Comparison of ENCODE assay signal across 13 cellular contexts in genomic region chr3:139293665-139294023, GRCh38. TPM values are rescaled to one million over a fixed set of nuclear protein-coding genes. Genes with fewer than 3 reads are reported as not detected.
DNase-seq lines count a peak whose midpoint lies in the region; ATAC-seq and TF ChIP-seq lines count a peak whose summit lies in the region.
"Had no signal": no experiment of that assay in that cellular context is flagged by ENCODE, and none has a peak within 500 bp of the region (broad histone marks: within the 10 kb centered on the region; RNA-seq: fewer than 3 reads in every experiment).

No MANE protein-coding gene starts in this region.

- H3K9me3 ChIP-seq in HCT116 (ENCODE audit: control insufficient read depth in 1 of 2, insufficient read depth in 1 of 2, low read depth in 1 of 2, low read length in 2 of 2) (no peaks in the 10 kb centered on the region), IMR-90 (ENCODE audit: control insufficient read depth, insufficient read depth, low read length) (peaks cover 2% of the 10 kb centered on the region; the same call in 1 of the 2 replicates), mesenchymal stem cell (ENCODE audit: control insufficient read depth, low read length) (no peaks in the 10 kb centered on the region)
- H3K9me3 ChIP-seq: BLaER1, Caco-2 had no signal

- H3K27me3 ChIP-seq in HCT116 (ENCODE audit: insufficient read depth, low read length), result no peaks in the 10 kb centered on the region
- H3K27me3 ChIP-seq in IMR-90 (ENCODE audit: control insufficient read depth, insufficient read depth, low read length), result no peaks in the 10 kb centered on the region
- H3K27me3 ChIP-seq in mesenchymal stem cell (ENCODE audit: control insufficient read depth in 1 of 2, insufficient read depth in 1 of 2, low read length in 2 of 2), result no peaks in the 10 kb centered on the region
- H3K27me3 ChIP-seq: BLaER1 had no signal

- peaks cover 8% of the 10 kb centered on the region; the same call in 1 of the 2 replicates for H3K9me1 ChIP-seq in IMR-90 (ENCODE audit: insufficient read depth, low read length)

- H3K36me3 ChIP-seq in HCT116 (ENCODE audit: control insufficient read depth in 1 of 2, insufficient read depth in 2 of 2, low read length in 2 of 2), result no peaks in the 10 kb centered on the region; a peak in 1 of 4 replicates
- H3K36me3 ChIP-seq in IMR-90 (ENCODE audit: control insufficient read depth, insufficient read depth, low read length), result no peaks in the 10 kb centered on the region
- no peaks in the 10 kb centered on the region for H3K36me3 ChIP-seq in mesenchymal stem cell (ENCODE audit: control insufficient read depth in 1 of 2, insufficient read depth in 2 of 2, low read depth in 1 of 2, low read length in 2 of 2)
- H3K36me3 ChIP-seq: BLaER1 had no signal

- H3K18ac ChIP-seq in IMR-90 (ENCODE audit: low read depth, low read length) (peak overlapping the region; percentile 81), mesenchymal stem cell (ENCODE audit: low read depth in 1 of 2, low read length in 2 of 2) (peak overlapping the region in 1 of 2 experiments; percentile 5)

- no peak overlapping the region; the same call in 1 of the 2 replicates for H3K23ac ChIP-seq in IMR-90 (ENCODE audit: low read depth, low read length)
- no peak overlapping the region for H3K23ac ChIP-seq in mesenchymal stem cell (ENCODE audit: low read length in 2 of 2)

- CTCF ChIA-PET in HCT116 (lab: Charles Lee) (no interaction called here), IMR-90 (lab: Yijun Ruan, JAX) (interaction anchor here (1.3 to 1.6 kb wide), 2 partner anchors 35 to 182 kb away, joined by 3 to 6 read pairs; no protein-coding TSS in a partner anchor), RWPE1 (lab: Yijun Ruan, JAX) (no interaction called here)

- H2BK15ac ChIP-seq in IMR-90 (ENCODE audit: low read depth, low read length), result peak overlapping the region; percentile 85; the same call in 2 of the 3 replicates
- H2BK15ac ChIP-seq in mesenchymal stem cell (ENCODE audit: low read depth, poor library complexity, severe bottlenecking), result no peak overlapping the region

- no peaks in the 10 kb centered on the region for H3K9me2 ChIP-seq in HCT116 (ENCODE audit: insufficient read depth)

- H3K4me3 ChIP-seq in HCT116 (replicated peaks in 1 of 2; ENCODE audit: low read depth in 1 of 2, low read length in 2 of 2), result no peak overlapping the region
- H3K4me3 ChIP-seq in IMR-90 (ENCODE audit: insufficient read depth, low read depth, low read length), result no peak overlapping the region
- no peak overlapping the region for H3K4me3 ChIP-seq in mesenchymal stem cell (ENCODE audit: insufficient read depth in 1 of 2, low read depth in 1 of 2, low read length in 2 of 2)
- H3K4me3 ChIP-seq: BLaER1 had no signal

- RAD21 ChIA-PET in HCT116 (lab: Charles Lee; ENCODE audit: low non-redundant PET in 1 of 2, low total read pairs in 2 of 2, uncharacterized antibody in 2 of 2, unreplicated experiment in 2 of 2), result no interaction called here

- H2BK12ac ChIP-seq in mesenchymal stem cell (ENCODE audit: low read length in 2 of 2), result peak overlapping the region; percentile 19 to 52

- TF ChIP-seq RAD21 in HCT116 (IDR thresholded peaks at IDR 0.05; ENCODE audit: low read depth), result no peak
- no peak for TF ChIP-seq RAD21 in IMR-90 (IDR thresholded peaks at IDR 0.05; ENCODE audit: low read length)

- no peak overlapping the region for H3K56ac ChIP-seq in IMR-90 (ENCODE audit: extremely low read depth, insufficient read depth, low read length)

- POLR2A ChIA-PET in HCT116 (lab: Charles Lee), result interaction anchor here (0.9 kb wide), 1 partner anchor 9 kb away, joined by 4 read pairs; no protein-coding TSS in a partner anchor
- POLR2A ChIA-PET in IMR-90 (lab: Charles Lee; ENCODE audit: unreplicated experiment), result no interaction called here
- POLR2A ChIA-PET in RWPE1 (lab: Yijun Ruan, JAX; ENCODE audit: low non-redundant PET), result no interaction called here

- intact Hi-C loops in HCT116 (cut with micrococcal nuclease), result no loop called here
- intact Hi-C loops in IMR-90 (cut with micrococcal nuclease), result no loop called here

- H3K4me1 ChIP-seq in HCT116 (ENCODE audit: control insufficient read depth in 1 of 2, insufficient read depth in 2 of 2, low read length in 2 of 2) (peaks cover 48 to 70% of the 10 kb centered on the region in 2 experiments), IMR-90 (ENCODE audit: control insufficient read depth, insufficient read depth, low read length) (peaks cover 24% of the 10 kb centered on the region), mesenchymal stem cell (ENCODE audit: control insufficient read depth, insufficient read depth, low read depth, low read length) (peaks cover 24% of the 10 kb centered on the region)
- H3K4me1 ChIP-seq: BLaER1, Caco-2 had no signal

- H4K20me1 ChIP-seq in HCT116 (ENCODE audit: insufficient read depth), result no peaks in the 10 kb centered on the region
- H4K20me1 ChIP-seq in IMR-90 (ENCODE audit: insufficient read depth, low read length), result no peaks in the 10 kb centered on the region
- H4K20me1 ChIP-seq: BLaER1 had no signal

- in situ Hi-C loops in IMR-90 (cut with MboI; ENCODE audit: low sequenced_read_pairs), result no loop called here

- H3K4me2 ChIP-seq in HCT116 (ENCODE audit: low read length), result 0 out of 2 replicates have a peak overlapping the region, but pooled peaks have one; percentile 21
- no peak overlapping the region for H3K4me2 ChIP-seq in IMR-90 (ENCODE audit: low read depth, low read length)
- no peak overlapping the region for H3K4me2 ChIP-seq in mesenchymal stem cell (ENCODE audit: low read length, poor library complexity, severe bottlenecking)
- H3K4me2 ChIP-seq: BLaER1 had no signal

- peak overlapping the region; percentile 23; the same call in 1 of the 2 replicates for H3K27ac ChIP-seq in HCT116 (ENCODE audit: low read depth, low read length)
- peak overlapping the region; percentile 80; the same call in 1 of the 2 replicates for H3K27ac ChIP-seq in IMR-90 (ENCODE audit: insufficient read depth, low read length)
- peak overlapping the region; percentile 95 for H3K27ac ChIP-seq in mesenchymal stem cell (ENCODE audit: low read length, poor library complexity, severe bottlenecking)
- H3K27ac ChIP-seq in RWPE1, result no peak overlapping the region
- H3K27ac ChIP-seq: BLaER1 had no signal

- H4K91ac ChIP-seq in IMR-90 (ENCODE audit: insufficient read depth, low read depth, low read length) (peak overlapping the region; percentile 73), mesenchymal stem cell (ENCODE audit: low read length) (no peak overlapping the region)

- H4K5ac ChIP-seq in IMR-90 (ENCODE audit: low read depth, low read length), result peak overlapping the region; percentile 92

- H2BK20ac ChIP-seq in IMR-90 (ENCODE audit: low read depth, low read length), result peak overlapping the region; percentile 81

- no peak for TF ChIP-seq POLR2A in HCT116 (IDR thresholded peaks at IDR 0.05; ENCODE audit: borderline replicate concordance, extremely low read depth, insufficient read depth, insufficient read length)
- no peak for TF ChIP-seq POLR2A in IMR-90 (IDR thresholded peaks at IDR 0.05; ENCODE audit: low read depth, low read length)

- no CpG with 5 or more reads among the region's 2 CpGs for WGBS in IMR-90 (ENCODE audit: extremely low coverage in 2 of 2, insufficient read length in 1 of 2), 2 experiments
- 49% methylated on average over 2 of the region's 2 CpGs for WGBS in mesenchymal stem cell

- TF ChIP-seq CTCF in HCT116 (IDR thresholded peaks at IDR 0.05 in 2 of 3, conservative IDR thresholded peaks at IDR 0.05 in 1 of 3; ENCODE audit: borderline replicate concordance in 1 of 3, insufficient read depth in 1 of 3, low read depth in 2 of 3, low read length in 2 of 3), result no peak
- no peak for TF ChIP-seq CTCF in IMR-90 (conservative IDR thresholded peaks at IDR 0.05; ENCODE audit: low read depth, low read length)
- no peak for TF ChIP-seq CTCF in RWPE1 (conservative IDR thresholded peaks at IDR 0.05; ENCODE audit: low read depth)

- H3K79me2 ChIP-seq in HCT116 (ENCODE audit: insufficient read depth, low read length), result no peaks in the 10 kb centered on the region

- ATAC-seq in HCT116 (no peak), IMR-90 (ENCODE audit: low read depth) (no peak), HG02571 (IDR thresholded peaks at IDR 0.05; ENCODE audit: unreplicated experiment) (no peak)

- H2BK120ac ChIP-seq in IMR-90 (ENCODE audit: low read depth, low read length), result peak overlapping the region; percentile 50
- H2BK120ac ChIP-seq in mesenchymal stem cell (ENCODE audit: low read depth, low read length), result no peak overlapping the region

- dilution Hi-C loops in IMR-90 (cut with HindIII; ENCODE audit: low sequenced_read_pairs, unreplicated experiment), result no loop called here

- no peak overlapping the region for H2AFZ ChIP-seq in HCT116 (ENCODE audit: low read depth, low read length, poor library complexity, severe bottlenecking)
- no peak overlapping the region for H2AFZ ChIP-seq in IMR-90 (replicated peaks; ENCODE audit: low read length, poor library complexity)
- no peak overlapping the region for H2AFZ ChIP-seq in mesenchymal stem cell (ENCODE audit: low read depth, low read length)

- H2BK5ac ChIP-seq in IMR-90 (ENCODE audit: low read depth, low read length, poor library complexity, severe bottlenecking) (peak overlapping the region; percentile 59), mesenchymal stem cell (ENCODE audit: low read depth, low read length, poor library complexity, severe bottlenecking) (no peak overlapping the region)

- H3K9ac ChIP-seq in HCT116 (ENCODE audit: low read length) (no peak overlapping the region), IMR-90 (ENCODE audit: low read depth, low read length) (no peak overlapping the region), mesenchymal stem cell (ENCODE audit: low read length) (no peak overlapping the region)
- H3K9ac ChIP-seq: BLaER1 had no signal

- H2AK5ac ChIP-seq in IMR-90 (ENCODE audit: low read depth, low read length), result peak overlapping the region; percentile 57
- H2AK5ac ChIP-seq in mesenchymal stem cell (ENCODE audit: low read length, severe bottlenecking), result peak overlapping the region; percentile 98

- no TSS peak for BruUV-seq in HCT116 (replicated peaks; lab: Mats Ljungman, UMichigan)
- BruUV-seq in IMR-90 (replicated peaks; lab: Mats Ljungman, UMichigan), result no TSS peak

- no peaks in the 10 kb centered on the region for H3K79me1 ChIP-seq in IMR-90 (ENCODE audit: low read depth in 1 of 2, low read length in 2 of 2)
- no peaks in the 10 kb centered on the region for H3K79me1 ChIP-seq in mesenchymal stem cell (replicated peaks; ENCODE audit: low read length, poor library complexity, severe bottlenecking)

- H4K8ac ChIP-seq in IMR-90 (ENCODE audit: low read depth in 2 of 2, low read length in 2 of 2) (peak overlapping the region; percentile 59 to 78), mesenchymal stem cell (ENCODE audit: low read length) (no peak overlapping the region)

- H3K4ac ChIP-seq in IMR-90 (ENCODE audit: low read depth, low read length) (peak overlapping the region; percentile 86), mesenchymal stem cell (ENCODE audit: low read depth in 1 of 2, low read length in 2 of 2) (no peak overlapping the region)

- DNase-seq in HCT116 (ENCODE audit: low read depth, low spot score) (no peak), IMR-90 (no peak), mesenchymal stem cell (no peak), RWPE1 (ENCODE audit: low spot score) (no peak), 8988T (no peak)
- DNase-seq: AML-193; Caco-2; CD8-positive, alpha-beta memory T cell; DMS53; GF-D8; HCEC 1CT had no signal

- peak overlapping the region; percentile 55; the same call in 1 of the 2 replicates for H3K14ac ChIP-seq in IMR-90 (replicated peaks; ENCODE audit: low read depth, low read length)
- no peak overlapping the region for H3K14ac ChIP-seq in mesenchymal stem cell (ENCODE audit: low read length in 2 of 2)

- H2AK9ac ChIP-seq in IMR-90 (replicated peaks; ENCODE audit: low read depth, low read length, poor library complexity), result no peak overlapping the region

RNA-seq across cellular contexts. Expression of gene MRPS22, which starts 50.2 kb away (rescaled TPM):
- total RNA-seq in HCT116 (2021; ENCODE audit: unreplicated experiment), result 95.1 TPM
- polyA plus RNA-seq in HCT116 (2012), result 50.5 and 67.7 TPM in 2 replicates
- total RNA-seq in IMR-90 (2012; rRNA removed), result 72.4 and 94.4 TPM in 2 replicates
- 51.3 and 54.5 TPM in 2 replicates for polyA plus RNA-seq in IMR-90 (2012; rRNA removed)
- 30.7 and 37.9 TPM in 2 replicates for polyA plus RNA-seq in IMR-90 (2012; cell fraction: cytosol; rRNA removed)
- polyA plus RNA-seq in IMR-90 (2012; cell fraction: nucleus; rRNA removed; ENCODE audit: low replicate concordance), result 22.1 and 37.3 TPM in 2 replicates
- polyA plus RNA-seq in mesenchymal stem cell (2013, experiment 1 of 2), result 47.0 TPM
- 48.0 TPM for polyA plus RNA-seq in mesenchymal stem cell (2013, experiment 2 of 2)
